Comparison of ENCODE assay signal across 1 cellular context in genomic region chr17:62566996-62567578, GRCh38.
TF ChIP-seq lines count a peak whose summit lies in the region.

No MANE protein-coding gene starts in this region.

TF ChIP-seq in GM12878, 131 proteins besides CTCF, POLR2A, EP300 and RAD21 (continued from another document):
- TF ChIP-seq SRF (IDR thresholded peaks at IDR 0.05; ENCODE audit: low read depth in 2 of 2, low read length in 2 of 2) (no peak), JUND (IDR thresholded peaks at IDR 0.05; ENCODE audit: low read depth, low read length) (no peak), ZNF622 (IDR thresholded peaks at IDR 0.05) (no peak), ZBTB33 (IDR thresholded peaks at IDR 0.05) (no peak), NFXL1 (IDR thresholded peaks at IDR 0.05; ENCODE audit: borderline replicate concordance) (no peak), PRDM15 (CRISPR knock-in tag; IDR thresholded peaks at IDR 0.05) (no peak)
